ENCODE assay signal across 8 cellular contexts in the genomic region with DNA sequence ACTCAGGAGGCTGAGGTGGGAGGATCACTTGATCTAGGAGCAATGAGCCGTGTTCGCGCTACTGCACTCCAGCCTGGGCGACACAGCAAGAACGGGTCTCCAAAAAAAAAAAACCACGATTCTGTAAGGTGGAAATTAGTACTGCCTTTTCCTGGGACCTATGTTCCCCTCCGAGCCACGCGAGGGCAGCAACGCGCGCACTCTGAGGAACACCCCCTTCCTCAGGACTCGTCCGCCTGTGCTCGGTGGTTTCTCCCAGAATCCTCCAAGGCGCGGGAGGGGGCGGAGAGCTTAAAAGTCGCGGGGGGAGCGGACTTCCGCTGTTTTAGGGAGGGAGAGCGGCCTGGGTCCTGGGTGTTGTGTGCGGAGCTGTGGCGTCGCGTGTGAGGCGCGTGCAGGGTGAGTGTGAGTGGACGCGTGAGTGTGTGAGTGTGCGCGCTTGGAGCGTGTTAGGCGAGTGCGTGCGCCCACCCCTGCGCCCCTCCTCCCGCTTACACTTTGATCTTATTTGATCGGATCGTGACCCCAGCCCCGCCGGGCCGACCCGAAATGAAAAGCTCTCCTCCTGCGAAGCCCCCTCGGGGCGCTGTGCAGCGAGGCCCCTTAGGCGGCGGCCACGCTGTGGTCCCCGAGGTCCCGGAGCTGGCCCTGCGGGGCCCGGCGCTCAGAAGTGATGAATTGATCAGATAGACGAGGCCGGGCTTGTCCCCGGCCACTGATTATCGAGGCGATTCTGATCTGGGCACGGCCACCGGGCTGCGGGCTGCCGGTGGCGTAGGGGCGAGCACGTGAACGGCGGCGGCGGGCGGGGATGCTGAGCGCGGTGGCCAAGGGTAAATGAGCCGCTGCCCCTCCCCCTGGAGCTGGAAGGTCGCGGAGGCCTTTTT. TPM values are rescaled to one million over a fixed set of nuclear protein-coding genes. Genes with fewer than 3 reads are reported as not detected.
DNase-seq lines count a peak whose midpoint lies in the region; ATAC-seq lines count a peak whose summit lies in the region.

No MANE protein-coding gene starts in this region.

- ATAC-seq in GM19025 (IDR thresholded peaks at IDR 0.05; ENCODE audit: low read depth, unreplicated experiment) (peak; percentile 79), HG03342 (IDR thresholded peaks at IDR 0.05; ENCODE audit: unreplicated experiment) (peak; percentile 89)

- DNase-seq in AG20443 (ENCODE audit: low spot score) (peak; percentile 96), NCI-H446 (lab: John Stamatoyannopoulos, UW) (peak; percentile 97 to 99), cerebellum (ENCODE audit: low spot score) (peak; percentile 95), kidney glomerular epithelial cell (lab: John Stamatoyannopoulos, UW) (peak; percentile 95)
- peak; percentile 93 for DNase-seq in activated CD4-positive, CD25-positive, alpha-beta regulatory T cell treated with anti-CD3 and anti-CD28 coated beads, Interleukin-2, amount 50 U/mL, for 72 hours
- peak; percentile 93 to 95 for DNase-seq in stimulated activated CD4-positive, alpha-beta T cell treated with anti-CD3 and anti-CD28 coated beads, Interleukin-1b, Interleukin-23, amount 100 ng/mL, for 1 hour (ENCODE audit: low read depth in 2 of 2)

RNA-seq across cellular contexts. Expression of a gene that starts 9.6 kb away (rescaled TPM):
- total RNA-seq in cerebellum: 32.3 TPM

RNA-seq across cellular contexts. Expression of a gene that starts 13.8 kb away (rescaled TPM):
- total RNA-seq in cerebellum: 6.4 TPM

RNA-seq across cellular contexts. Expression of a gene that starts 24.3 kb away (rescaled TPM):
- total RNA-seq in cerebellum: 31.0 TPM

RNA-seq across cellular contexts. Expression of a gene that starts 58.2 kb away (rescaled TPM):
- 91.6 TPM for total RNA-seq in cerebellum

Comparison
In these comparisons a context has a peak if more than half of its experiments do, and no peak if none do; other contexts are left out.
1. Peak in every context shown above with its lines: DNase-seq and ATAC-seq.